8 cellular contexts compared by ENCODE assay signal in genomic region chr4:183657564-183657963, GRCh38. TPM values are rescaled to one million over a fixed set of nuclear protein-coding genes. Genes with fewer than 3 reads are reported as not detected.
A peak's percentile ranks its signal among the peaks of the same experiment; 100 is the strongest.
DNase-seq lines count a peak whose midpoint lies in the region; ATAC-seq and TF ChIP-seq lines count a peak whose summit lies in the region.

No MANE protein-coding gene starts in this region.

- peaks cover 33% of the 10 kb centered on the region for H3K36me3 Mint-ChIP-seq in CD8-positive, alpha-beta T cell
- peaks cover 25% of the 10 kb centered on the region for H3K36me3 Mint-ChIP-seq in brain
- peaks cover 18% of the 10 kb centered on the region for H3K36me3 Mint-ChIP-seq in natural killer cell treated with Interleukin-12 subunit alpha and Interleukin-12 subunit beta and Interleukin-15 and Interleukin-18, amount 100 ng/mL, for 72 hours

- 49 to 66% (median 64%) methylated on average over 3 of the region's 3 CpGs for WGBS in spleen, 5 donors

- H3K27ac ChIP-seq in CD8-positive, alpha-beta T cell (ENCODE audit: low read depth, low read length) = no peak overlapping the region
- H3K27ac ChIP-seq in KOPT-K1 (ENCODE audit: low read depth, low read length, poor library complexity, severe bottlenecking) (peak overlapping the region; percentile 78), spleen (no peak overlapping the region)

- no peaks in the 10 kb centered on the region for H3K9me3 ChIP-seq in CD8-positive, alpha-beta T cell (ENCODE audit: low read length)
- H3K9me3 ChIP-seq in KOPT-K1 (ENCODE audit: insufficient read depth, low read length, poor library complexity, severe bottlenecking) (no peaks in the 10 kb centered on the region), spleen (no peaks in the 10 kb centered on the region)

- no peaks in the 10 kb centered on the region for H3K9me3 Mint-ChIP-seq in CD8-positive, alpha-beta T cell
- no peaks in the 10 kb centered on the region for H3K9me3 Mint-ChIP-seq in brain
- H3K9me3 Mint-ChIP-seq in natural killer cell treated with Interleukin-12 subunit alpha and Interleukin-12 subunit beta and Interleukin-15 and Interleukin-18, amount 100 ng/mL, for 72 hours = no peaks in the 10 kb centered on the region

- no peak for ATAC-seq in CD8-positive, alpha-beta T cell
- no peak for ATAC-seq in natural killer cell treated with Interleukin-12 subunit alpha and Interleukin-12 subunit beta and Interleukin-15 and Interleukin-18, amount 100 ng/mL, for 72 hours
- ATAC-seq in GM18519 (IDR thresholded peaks at IDR 0.05; ENCODE audit: low FRiP score, unreplicated experiment) = no peak

- DNase-seq in CD8-positive, alpha-beta T cell = no peak
- no peak for DNase-seq in natural killer cell treated with Interleukin-12 subunit alpha and Interleukin-12 subunit beta and Interleukin-15 and Interleukin-18, amount 100 ng/mL, for 72 hours (ENCODE audit: low spot score)
- no peak for DNase-seq in activated CD4-positive, alpha-beta T cell treated with anti-CD3 and anti-CD28 coated beads, Interleukin-2, amount 50 U/mL, for 4 hours
- DNase-seq in GOT3 (lab: John Stamatoyannopoulos, UW) (no peak), spleen (no peak)

- POLR2A ChIA-PET in CD8-positive, alpha-beta T cell (lab: Charles Lee) = interaction anchor here (1.0 kb wide), 1 partner anchor 13 kb away, joined by 4 read pairs; no protein-coding TSS in a partner anchor

- TF ChIP-seq CTCF in CD8-positive, alpha-beta T cell (IDR thresholded peaks at IDR 0.05) = no peak
- TF ChIP-seq CTCF in brain (conservative IDR thresholded peaks at IDR 0.05) (no peak), spleen (IDR thresholded peaks at IDR 0.05 in 8 of 11, conservative IDR thresholded peaks at IDR 0.05 in 3 of 11) (no peak)

- H3K27me3 ChIP-seq in CD8-positive, alpha-beta T cell (ENCODE audit: insufficient read depth, low read length) = no peaks in the 10 kb centered on the region
- no peaks in the 10 kb centered on the region for H3K27me3 ChIP-seq in spleen (replicated peaks in 1 of 7)

- peak overlapping the region; percentile 92 for H3K4me3 Mint-ChIP-seq in CD8-positive, alpha-beta T cell
- H3K4me3 Mint-ChIP-seq in brain = peak overlapping the region; percentile 87 to 99 (median 94)
- H3K4me3 Mint-ChIP-seq in natural killer cell treated with Interleukin-12 subunit alpha and Interleukin-12 subunit beta and Interleukin-15 and Interleukin-18, amount 100 ng/mL, for 72 hours = peak overlapping the region; percentile 97

- intact Hi-C loops in CD8-positive, alpha-beta T cell (cut with DNase I, micrococcal nuclease) = loop anchor here (5.0 to 10.0 kb wide), 6 partner anchors 183 to 1547 kb away; partner anchors contain the start of genes DCTD (in 2 of the 2), ACSL1 (in 1 of the 2), CASP3 (in 1 of the 2) and CFAP97 (in 1 of the 2)
- intact Hi-C loops in spleen (cut with DNase I; ENCODE audit: low total_unique reads) = loop anchor here (10.0 kb wide), 1 partner anchor 153 kb away; the partner anchor contains the start of gene ING2

- peaks cover 41% of the 10 kb centered on the region for H3K4me1 Mint-ChIP-seq in CD8-positive, alpha-beta T cell (ENCODE audit: low read depth)
- H3K4me1 Mint-ChIP-seq in brain = peaks cover 42% of the 10 kb centered on the region
- H3K4me1 Mint-ChIP-seq in natural killer cell treated with Interleukin-12 subunit alpha and Interleukin-12 subunit beta and Interleukin-15 and Interleukin-18, amount 100 ng/mL, for 72 hours (ENCODE audit: low read depth in 2 of 2) = peaks cover 23 to 29% of the 10 kb centered on the region in 2 donors

- H3K36me3 ChIP-seq in CD8-positive, alpha-beta T cell (ENCODE audit: insufficient read depth, low read length) = no peaks in the 10 kb centered on the region
- H3K36me3 ChIP-seq in KOPT-K1 (ENCODE audit: insufficient read depth, low read length) = peaks cover 35% of the 10 kb centered on the region
- peaks cover 0 to 32% (median 5%) of the 10 kb centered on the region in 6 donors for H3K36me3 ChIP-seq in spleen

- peaks cover 25% of the 10 kb centered on the region for H3K4me1 ChIP-seq in CD8-positive, alpha-beta T cell (ENCODE audit: insufficient read depth, low read length)
- H3K4me1 ChIP-seq in spleen = peaks cover 26 to 54% (median 33%) of the 10 kb centered on the region in 6 donors

- H3K27ac Mint-ChIP-seq in CD8-positive, alpha-beta T cell = peak overlapping the region; percentile 91
- peak overlapping the region in 3 of 5 experiments; percentile 5 to 98 (median 97) for H3K27ac Mint-ChIP-seq in brain
- H3K27ac Mint-ChIP-seq in natural killer cell treated with Interleukin-12 subunit alpha and Interleukin-12 subunit beta and Interleukin-15 and Interleukin-18, amount 100 ng/mL, for 72 hours = peak overlapping the region; percentile 71 to 85

- TF ChIP-seq POLR2A in spleen (IDR thresholded peaks at IDR 0.05) = no peak

- H3K27me3 Mint-ChIP-seq in CD8-positive, alpha-beta T cell (ENCODE audit: low read depth) = no peaks in the 10 kb centered on the region
- no peaks in the 10 kb centered on the region for H3K27me3 Mint-ChIP-seq in brain
- no peaks in the 10 kb centered on the region for H3K27me3 Mint-ChIP-seq in natural killer cell treated with Interleukin-12 subunit alpha and Interleukin-12 subunit beta and Interleukin-15 and Interleukin-18, amount 100 ng/mL, for 72 hours

- H3K4me3 ChIP-seq in CD8-positive, alpha-beta T cell (ENCODE audit: low read depth, low read length) = no peak overlapping the region
- H3K4me3 ChIP-seq in spleen = peak overlapping the region in 2 of 8 donors; percentile 82 to 91

- CTCF ChIA-PET in CD8-positive, alpha-beta T cell (lab: Charles Lee) = interaction anchor here (1.3 kb wide), 1 partner anchor 152 kb away, joined by 3 read pairs; no protein-coding TSS in a partner anchor

RNA-seq across cellular contexts. Expression of gene RWDD4, which starts 1.4 kb away (rescaled TPM):
- 10 to 100 TPM in 1 of 2 experiments, 1 to 10 TPM in 1; 9.0 to 12.1 TPM for total RNA-seq in CD8-positive, alpha-beta T cell
- polyA plus RNA-seq in brain (ENCODE audit: insufficient read depth, low read depth, low replicate concordance) (6.2 TPM), spleen (10 to 100 TPM in 2 of 3 donors, 1 to 10 TPM in 1; 8.3 to 12.9 (median 11.3) TPM)
- total RNA-seq in natural killer cell treated with Interleukin-12 subunit alpha and Interleukin-12 subunit beta and Interleukin-15 and Interleukin-18, amount 100 ng/mL, for 72 hours = 10 to 100 TPM; 16.8 to 32.4 TPM
- 10 to 100 TPM in 6 of 7 donors, 1 to 10 TPM in 1; 8.9 to 16.9 (median 14.2) TPM for total RNA-seq in spleen

RNA-seq across cellular contexts. Expression of gene TRAPPC11, which starts 1.5 kb away (rescaled TPM):
- total RNA-seq in CD8-positive, alpha-beta T cell = 10 to 100 TPM; 14.7 to 22.1 TPM
- polyA plus RNA-seq in brain (ENCODE audit: insufficient read depth, low read depth, low replicate concordance) = 7.0 TPM
- 10 to 100 TPM; 43.0 to 47.0 TPM for total RNA-seq in natural killer cell treated with Interleukin-12 subunit alpha and Interleukin-12 subunit beta and Interleukin-15 and Interleukin-18, amount 100 ng/mL, for 72 hours
- 10 to 100 TPM; 33.8 to 72.2 (median 47.1) TPM for total RNA-seq in spleen
- polyA plus RNA-seq in spleen = 10 to 100 TPM; 14.3 to 15.1 (median 15.0) TPM
